Comparison of ENCODE assay signal across 8 cellular contexts in the genomic region with DNA sequence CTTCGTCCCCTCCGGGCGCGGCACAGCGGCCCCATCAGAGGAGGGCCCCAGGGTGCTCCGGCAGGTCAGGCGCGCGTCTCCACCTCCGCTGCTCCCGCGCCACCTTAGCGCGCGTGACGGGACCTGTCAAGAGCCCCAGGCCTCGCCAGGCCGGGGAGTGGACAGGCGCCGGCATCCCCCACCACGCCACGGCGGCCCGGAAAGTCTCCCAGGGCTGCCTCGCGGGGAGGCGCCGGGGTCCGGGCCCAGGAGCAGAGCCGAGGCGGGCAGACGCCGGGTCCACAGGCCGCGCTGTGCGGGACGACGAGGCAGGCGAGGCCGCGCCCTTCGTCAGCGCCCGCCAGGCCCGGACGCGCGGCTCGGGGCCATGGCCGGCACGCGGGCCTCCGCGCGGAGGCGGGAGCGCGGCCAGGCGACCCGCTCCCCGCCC. TPM values are rescaled to one million over a fixed set of nuclear protein-coding genes. Genes with fewer than 3 reads are reported as not detected.
DNase-seq lines count a peak whose midpoint lies in the region; ATAC-seq and TF ChIP-seq lines count a peak whose summit lies in the region.

No MANE protein-coding gene starts in this region.

- H3K36me3 ChIP-seq in BLaER1 (no peaks in the 10 kb centered on the region), lower lobe of right lung (no peaks in the 10 kb centered on the region)

- H3K27me3 ChIP-seq in BLaER1 (no peaks in the 10 kb centered on the region), lower lobe of right lung (ENCODE audit: low read depth) (no peaks in the 10 kb centered on the region)

- H4K20me1 ChIP-seq in BLaER1 = peaks cover 46% of the 10 kb centered on the region

- intact Hi-C loops in lower lobe of right lung (cut with DNase I) = no loop called here

- H3K4me3 ChIP-seq in BLaER1 = peak overlapping the region; percentile 84
- H3K4me3 ChIP-seq in WI38 (ENCODE audit: low read depth, low read length) = peak overlapping the region; percentile 80
- peak overlapping the region; percentile 84 for H3K4me3 ChIP-seq in coronary artery
- H3K4me3 ChIP-seq in lower lobe of right lung = peak overlapping the region; percentile 78

- H3K27ac ChIP-seq in BLaER1 (peak overlapping the region; percentile 97), coronary artery (peak overlapping the region; percentile 94 to 95), lower lobe of right lung (peak overlapping the region; percentile 95)

- H3K4me2 ChIP-seq in BLaER1 = peak overlapping the region; percentile 83

- H3K9me3 ChIP-seq in BLaER1 (no peaks in the 10 kb centered on the region), lower lobe of right lung (no peaks in the 10 kb centered on the region)

- H3K4me1 ChIP-seq in BLaER1 (peaks cover 48% of the 10 kb centered on the region), lower lobe of right lung (peaks cover 58% of the 10 kb centered on the region)

- DNase-seq in coronary artery (ENCODE audit: low spot score) = peak; percentile 81
- DNase-seq in lower lobe of right lung = peak; percentile 74
- peak; percentile 19 to 23 for DNase-seq in stimulated activated CD8-positive, alpha-beta memory T cell treated with anti-CD3 and anti-CD28 coated beads, Interleukin-2, amount 100 ng/mL, for 48 hours (ENCODE audit: low read depth in 2 of 2)
- no peak for DNase-seq in dedifferentiated amniotic fluid mesenchymal stem cell (ENCODE audit: extremely low spot score)

- ATAC-seq in GM19452 (IDR thresholded peaks at IDR 0.05; ENCODE audit: unreplicated experiment) (peak; percentile 35), HG03469 (IDR thresholded peaks at IDR 0.05; ENCODE audit: unreplicated experiment) (peak; percentile 21), lower lobe of right lung (peak; percentile 48 to 63)

- peak overlapping the region; percentile 92 for H3K9ac ChIP-seq in BLaER1

- no peak for TF ChIP-seq CTCF in WI38 (IDR thresholded peaks at IDR 0.05; ENCODE audit: low read depth, low read length)
- TF ChIP-seq CTCF in coronary artery (IDR thresholded peaks at IDR 0.05) = no peak
- no peak for TF ChIP-seq CTCF in lower lobe of right lung (IDR thresholded peaks at IDR 0.05)

RNA-seq across cellular contexts. Expression of gene DICER1, which starts 0.5 kb away (rescaled TPM):
- 66.4 TPM for total RNA-seq in lower lobe of right lung
